In genomic region chr15:90774731-90775521, GRCh38 we compare ENCODE assay signal across 18 cellular contexts. TPM values are rescaled to one million over a fixed set of nuclear protein-coding genes. Genes with fewer than 3 reads are reported as not detected.
DNase-seq lines count a peak whose midpoint lies in the region; ATAC-seq and TF ChIP-seq lines count a peak whose summit lies in the region.
"Had no signal": no experiment of that assay in that cellular context is flagged by ENCODE, and none has a peak within 500 bp of the region (broad histone marks: within the 10 kb centered on the region; RNA-seq: fewer than 3 reads in every experiment).

No MANE protein-coding gene starts in this region.

- H3K4me1 Mint-ChIP-seq in activated T-helper 1 cell treated with anti-CD3 and anti-CD28 coated beads, Interleukin-12 subunit alpha, Interleukin-12 subunit beta, Interleukin-2, Interleukin-4 antibody, amounts not matched to agents 30 ng/mL and 10 ng/mL and 1 ng/mL, durations not matched to agents 14 hours and 24 hours and 36 hours (ENCODE audit: low read depth), result peaks cover 24% of the 10 kb centered on the region
- no peaks in the 10 kb centered on the region for H3K4me1 Mint-ChIP-seq in glutamatergic neuron (ENCODE audit: low read depth, unreplicated experiment)
- H3K4me1 Mint-ChIP-seq: stimulated activated effector memory CD8-positive, alpha-beta T cell treated with anti-CD3 and anti-CD28 coated beads, Interleukin-12 subunit alpha, Interleukin-12 subunit beta, amount 100 ng/mL, for 72 hours had no signal

- TF ChIP-seq CTCF in AG04449 (IDR thresholded peaks at IDR 0.05; ENCODE audit: insufficient read depth, low read length, missing control alignments) (no peak), fibroblast of villous mesenchyme (IDR thresholded peaks at IDR 0.05; ENCODE audit: insufficient read depth, low read depth, low read length) (no peak), glutamatergic neuron (IDR thresholded peaks at IDR 0.05; ENCODE audit: partially characterized antibody, unreplicated experiment) (no peak)

- H3K4me3 ChIP-seq in AG04449 (ENCODE audit: low read depth, low read length) (no peak overlapping the region), fibroblast of villous mesenchyme (ENCODE audit: low read depth, low read length) (no peak overlapping the region)
- H3K4me3 ChIP-seq: coronary artery, hepatocyte, lung had no signal

- peak; percentile 26 for DNase-seq in AG04449 (ENCODE audit: low read depth, low spot score)
- peak; percentile 18 for DNase-seq in HK-2 (ENCODE audit: unreplicated experiment)
- no peak for DNase-seq in activated T-helper 1 cell treated with anti-CD3 and anti-CD28 coated beads, Interleukin-12 subunit alpha, Interleukin-12 subunit beta, Interleukin-2, Interleukin-4 antibody, amounts not matched to agents 30 ng/mL and 10 ng/mL and 1 ng/mL, durations not matched to agents 14 hours and 24 hours and 36 hours (ENCODE audit: low spot score)
- DNase-seq in fibroblast of villous mesenchyme (ENCODE audit: low read depth), result peak; percentile 17
- no peak for DNase-seq in ureter (ENCODE audit: low spot score)
- no peak for DNase-seq in DMS114 treated with DMSO at 0.1 percent for 48 hours (lab: John Stamatoyannopoulos, UW; ENCODE audit: unreplicated experiment)
- DNase-seq in glutamatergic neuron, result no peak
- DNase-seq: activated CD4-positive, alpha-beta memory T cell treated with anti-CD3 and anti-CD28 coated beads for 36 hours; NCI-H146; NCI-H82; posterior cingulate gyrus had no signal

- H3K4me3 Mint-ChIP-seq in activated T-helper 1 cell treated with anti-CD3 and anti-CD28 coated beads, Interleukin-12 subunit alpha, Interleukin-12 subunit beta, Interleukin-2, Interleukin-4 antibody, amounts not matched to agents 30 ng/mL and 10 ng/mL and 1 ng/mL, durations not matched to agents 14 hours and 24 hours and 36 hours, result no peak overlapping the region
- H3K4me3 Mint-ChIP-seq in glutamatergic neuron (ENCODE audit: unreplicated experiment), result no peak overlapping the region
- H3K4me3 Mint-ChIP-seq: activated CD4-positive, alpha-beta memory T cell treated with anti-CD3 and anti-CD28 coated beads for 36 hours; activated naive CD8-positive, alpha-beta T cell; CD14-positive monocyte; stimulated activated effector memory CD8-positive, alpha-beta T cell treated with anti-CD3 and anti-CD28 coated beads, Interleukin-12 subunit alpha, Interleukin-12 subunit beta, amount 100 ng/mL, for 72 hours had no signal

- peaks cover 3% of the 10 kb centered on the region for H3K9me3 Mint-ChIP-seq in activated T-helper 1 cell treated with anti-CD3 and anti-CD28 coated beads, Interleukin-12 subunit alpha, Interleukin-12 subunit beta, Interleukin-2, Interleukin-4 antibody, amounts not matched to agents 30 ng/mL and 10 ng/mL and 1 ng/mL, durations not matched to agents 14 hours and 24 hours and 36 hours
- H3K9me3 Mint-ChIP-seq in glutamatergic neuron (ENCODE audit: unreplicated experiment), result no peaks in the 10 kb centered on the region
- H3K9me3 Mint-ChIP-seq: activated CD4-positive, alpha-beta memory T cell treated with anti-CD3 and anti-CD28 coated beads for 36 hours; CD14-positive monocyte; stimulated activated effector memory CD8-positive, alpha-beta T cell treated with anti-CD3 and anti-CD28 coated beads, Interleukin-12 subunit alpha, Interleukin-12 subunit beta, amount 100 ng/mL, for 72 hours had no signal

- intact Hi-C loops in activated T-helper 1 cell treated with anti-CD3 and anti-CD28 coated beads, Interleukin-12 subunit alpha, Interleukin-12 subunit beta, Interleukin-2, Interleukin-4 antibody, amounts not matched to agents 30 ng/mL and 10 ng/mL and 1 ng/mL, durations not matched to agents 14 hours and 24 hours and 36 hours (cut with micrococcal nuclease), result no loop called here

- no peaks in the 10 kb centered on the region for H3K27me3 Mint-ChIP-seq in activated T-helper 1 cell treated with anti-CD3 and anti-CD28 coated beads, Interleukin-12 subunit alpha, Interleukin-12 subunit beta, Interleukin-2, Interleukin-4 antibody, amounts not matched to agents 30 ng/mL and 10 ng/mL and 1 ng/mL, durations not matched to agents 14 hours and 24 hours and 36 hours (ENCODE audit: insufficient read depth)
- H3K27me3 Mint-ChIP-seq in glutamatergic neuron (ENCODE audit: unreplicated experiment), result no peaks in the 10 kb centered on the region
- H3K27me3 Mint-ChIP-seq: activated CD4-positive, alpha-beta memory T cell treated with anti-CD3 and anti-CD28 coated beads for 36 hours; activated naive CD8-positive, alpha-beta T cell had no signal

- POLR2A ChIA-PET in AG04449 (lab: Yijun Ruan, JAX), result interaction anchor here (0.6 kb wide), 1 partner anchor 15 kb away, joined by 4 read pairs; no protein-coding TSS in a partner anchor

- no peak for ATAC-seq in HG02623 (IDR thresholded peaks at IDR 0.05; ENCODE audit: unreplicated experiment)
- ATAC-seq: stimulated activated effector memory CD8-positive, alpha-beta T cell treated with anti-CD3 and anti-CD28 coated beads, Interleukin-12 subunit alpha, Interleukin-12 subunit beta, amount 100 ng/mL, for 72 hours had no signal

- H3K27ac Mint-ChIP-seq in activated T-helper 1 cell treated with anti-CD3 and anti-CD28 coated beads, Interleukin-12 subunit alpha, Interleukin-12 subunit beta, Interleukin-2, Interleukin-4 antibody, amounts not matched to agents 30 ng/mL and 10 ng/mL and 1 ng/mL, durations not matched to agents 14 hours and 24 hours and 36 hours, result peak overlapping the region; percentile 54
- H3K27ac Mint-ChIP-seq in glutamatergic neuron (ENCODE audit: unreplicated experiment), result no peak overlapping the region
- H3K27ac Mint-ChIP-seq: activated CD4-positive, alpha-beta memory T cell treated with anti-CD3 and anti-CD28 coated beads for 36 hours; activated naive CD8-positive, alpha-beta T cell; stimulated activated effector memory CD8-positive, alpha-beta T cell treated with anti-CD3 and anti-CD28 coated beads, Interleukin-12 subunit alpha, Interleukin-12 subunit beta, amount 100 ng/mL, for 72 hours had no signal

- peaks cover 42% of the 10 kb centered on the region for H3K36me3 Mint-ChIP-seq in activated T-helper 1 cell treated with anti-CD3 and anti-CD28 coated beads, Interleukin-12 subunit alpha, Interleukin-12 subunit beta, Interleukin-2, Interleukin-4 antibody, amounts not matched to agents 30 ng/mL and 10 ng/mL and 1 ng/mL, durations not matched to agents 14 hours and 24 hours and 36 hours (ENCODE audit: low read depth)
- H3K36me3 Mint-ChIP-seq in glutamatergic neuron (ENCODE audit: unreplicated experiment), result no peaks in the 10 kb centered on the region

- CTCF ChIA-PET in AG04449 (lab: Yijun Ruan, JAX), result no interaction called here

RNA-seq across cellular contexts. Expression of gene BLM, which starts 57.8 kb away (rescaled TPM):
- total RNA-seq in activated T-helper 1 cell treated with anti-CD3 and anti-CD28 coated beads, Interleukin-12 subunit alpha, Interleukin-12 subunit beta, Interleukin-2, Interleukin-4 antibody, amounts not matched to agents 30 ng/mL and 10 ng/mL and 1 ng/mL, durations not matched to agents 14 hours and 24 hours and 36 hours, result 64.3 and 65.1 TPM in 2 replicates
- total RNA-seq in fibroblast of villous mesenchyme (4.8 and 6.0 TPM in 2 replicates), ureter (3.7 TPM), glutamatergic neuron (ENCODE audit: unreplicated experiment) (5.4 TPM)

Comparison
In these comparisons a context has a peak if more than half of its experiments do, and no peak if none do; other contexts are left out.
1. DNase-seq: peak in AG04449 (single experiment), HK-2 (single experiment) and fibroblast of villous mesenchyme (single experiment); none in activated T-helper 1 cell treated with anti-CD3 and anti-CD28 coated beads, Interleukin-12 subunit alpha, Interleukin-12 subunit beta, Interleukin-2, Interleukin-4 antibody, amounts not matched to agents 30 ng/mL and 10 ng/mL and 1 ng/mL, durations not matched to agents 14 hours and 24 hours and 36 hours (single experiment), ureter (single experiment), DMS114 treated with DMSO at 0.1 percent for 48 hours (single experiment) and glutamatergic neuron (single experiment).